Comparison of ENCODE assay signal across 1 cellular context in the genomic region with DNA sequence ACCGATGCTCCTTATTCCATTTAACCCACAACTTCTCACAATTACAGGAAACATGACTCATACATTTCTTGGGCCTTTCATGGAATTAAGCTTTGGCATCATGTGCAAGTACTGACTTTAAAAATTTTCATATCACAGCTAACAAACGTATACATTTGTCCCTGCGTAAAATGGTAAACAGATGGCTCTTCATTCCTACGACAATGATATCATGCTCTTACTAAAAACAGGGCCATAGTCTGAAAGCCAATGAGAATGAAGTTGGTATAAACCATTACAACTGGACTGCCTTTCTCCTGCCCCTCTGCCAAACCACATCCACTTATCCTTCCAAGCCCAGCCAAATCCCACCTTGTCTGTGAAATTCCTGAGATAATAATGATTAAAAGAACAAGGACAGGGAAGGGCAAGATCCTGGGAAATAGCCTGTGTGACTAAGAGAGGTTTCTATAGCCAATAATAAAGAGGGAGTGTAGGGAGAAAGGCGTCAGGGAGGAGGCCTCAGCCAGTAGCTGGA.
TF ChIP-seq lines count a peak whose summit lies in the region.

No MANE protein-coding gene starts in this region.

TF ChIP-seq in endothelial cell of umbilical vein, 7 proteins besides CTCF, POLR2A, EP300 and RAD21 (continued from another document):
- TF ChIP-seq MYC (IDR thresholded peaks at IDR 0.05; ENCODE audit: low read depth, low read length) = no peak
